In genomic region chr12:6787309-6787708, GRCh38 we compare ENCODE assay signal across 26 cellular contexts. TPM values are rescaled to one million over a fixed set of nuclear protein-coding genes. Genes with fewer than 3 reads are reported as not detected.
DNase-seq lines count a peak whose midpoint lies in the region; ATAC-seq and TF ChIP-seq lines count a peak whose summit lies in the region.
"Had no signal": no experiment of that assay in that cellular context is flagged by ENCODE, and none has a peak within 500 bp of the region (broad histone marks: within the 10 kb centered on the region; RNA-seq: fewer than 3 reads in every experiment).

No MANE protein-coding gene starts in this region.

- no peak overlapping the region for H3K4me3 Mint-ChIP-seq in T-helper 1 cell treated with Interleukin-12 subunit alpha and Interleukin-12 subunit beta and Interleukin-4 antibody, amounts not matched to agents 30 μg/mL and 1 μg/mL, for 36 hours
- H3K4me3 Mint-ChIP-seq in stimulated activated naive CD8-positive, alpha-beta T cell treated with anti-CD3 and anti-CD28 coated beads, Interleukin-15, Interleukin-2, amounts not matched to agents 100 ng/mL and 50 ng/mL, for 24 hours = no peak overlapping the region
- no peak overlapping the region for H3K4me3 Mint-ChIP-seq in endodermal cell
- H3K4me3 Mint-ChIP-seq: activated CD8-positive, alpha-beta T cell treated with anti-CD3 and anti-CD28 coated beads for 36 hours; neural crest cell had no signal

- H3K27me3 Mint-ChIP-seq in T-helper 1 cell treated with Interleukin-12 subunit alpha and Interleukin-12 subunit beta and Interleukin-4 antibody, amounts not matched to agents 30 μg/mL and 1 μg/mL, for 36 hours (ENCODE audit: low read depth) = no peaks in the 10 kb centered on the region
- H3K27me3 Mint-ChIP-seq in stimulated activated naive CD8-positive, alpha-beta T cell treated with anti-CD3 and anti-CD28 coated beads, Interleukin-15, Interleukin-2, amounts not matched to agents 100 ng/mL and 50 ng/mL, for 24 hours = peaks cover 6% of the 10 kb centered on the region
- H3K27me3 Mint-ChIP-seq in endodermal cell (ENCODE audit: insufficient read depth) = peaks cover 37% of the 10 kb centered on the region
- H3K27me3 Mint-ChIP-seq: activated naive CD8-positive, alpha-beta T cell treated with anti-CD3 and anti-CD28 coated beads for 36 hours had no signal

- CTCF ChIA-PET in PC-3 (lab: Charles Lee) = no interaction called here

- no peak for DNase-seq in T-helper 1 cell
- no peak for DNase-seq in stimulated activated naive CD8-positive, alpha-beta T cell treated with anti-CD3 and anti-CD28 coated beads, Interleukin-15, Interleukin-2, amounts not matched to agents 100 U/mL and 50 U/mL, for 24 hours
- DNase-seq in endodermal cell = no peak
- no peak for DNase-seq in PC-3
- no peak for DNase-seq in tibial nerve (ENCODE audit: low spot score in 2 of 2)
- DNase-seq: activated CD8-positive, alpha-beta T cell treated with anti-CD3 and anti-CD28 coated beads for 36 hours; activated naive CD8-positive, alpha-beta T cell treated with anti-CD3 and anti-CD28 coated beads for 36 hours; AML-193; GOT3; Kasumi-1; left ventricle myocardium superior; NCI-H1694 treated with DMSO at 0.1 percent for 48 hours; NCI-H526 treated with DMSO at 0.1 percent for 48 hours; stomach; T-helper 9 cell; trophoblast cell; WERI-Rb-1 had no signal

- H3K9me3 ChIP-seq in endodermal cell (ENCODE audit: control insufficient read depth, low read length) (no peaks in the 10 kb centered on the region), PC-3 (ENCODE audit: low read length) (no peaks in the 10 kb centered on the region), tibial nerve (no peaks in the 10 kb centered on the region)
- H3K9me3 ChIP-seq: ascending aorta, prostate gland, stomach had no signal

- peak overlapping the region; percentile 93 for H3K27ac Mint-ChIP-seq in T-helper 1 cell treated with Interleukin-12 subunit alpha and Interleukin-12 subunit beta and Interleukin-4 antibody, amounts not matched to agents 30 μg/mL and 1 μg/mL, for 36 hours
- H3K27ac Mint-ChIP-seq in stimulated activated naive CD8-positive, alpha-beta T cell treated with anti-CD3 and anti-CD28 coated beads, Interleukin-15, Interleukin-2, amounts not matched to agents 100 ng/mL and 50 ng/mL, for 24 hours = peak overlapping the region; percentile 37
- H3K27ac Mint-ChIP-seq in endodermal cell = peak overlapping the region; percentile 65
- H3K27ac Mint-ChIP-seq: activated naive CD8-positive, alpha-beta T cell treated with anti-CD3 and anti-CD28 coated beads for 36 hours had no signal

- H3K9me3 Mint-ChIP-seq in T-helper 1 cell treated with Interleukin-12 subunit alpha and Interleukin-12 subunit beta and Interleukin-4 antibody, amounts not matched to agents 30 μg/mL and 1 μg/mL, for 36 hours = no peaks in the 10 kb centered on the region
- H3K9me3 Mint-ChIP-seq in stimulated activated naive CD8-positive, alpha-beta T cell treated with anti-CD3 and anti-CD28 coated beads, Interleukin-15, Interleukin-2, amounts not matched to agents 100 ng/mL and 50 ng/mL, for 24 hours = no peaks in the 10 kb centered on the region
- no peaks in the 10 kb centered on the region for H3K9me3 Mint-ChIP-seq in endodermal cell
- H3K9me3 Mint-ChIP-seq: activated CD8-positive, alpha-beta T cell treated with anti-CD3 and anti-CD28 coated beads for 36 hours; activated naive CD8-positive, alpha-beta T cell treated with anti-CD3 and anti-CD28 coated beads for 36 hours; neural crest cell had no signal

- no peak overlapping the region for H3K9ac ChIP-seq in endodermal cell (ENCODE audit: extremely low read depth, low read length, poor library complexity, severe bottlenecking)
- H3K9ac ChIP-seq in PC-3 (ENCODE audit: low read length) = no peak overlapping the region

- POLR2A ChIA-PET in PC-3 (lab: Charles Lee; ENCODE audit: unreplicated experiment) = no interaction called here

- 91 to 95% methylated on average over 5 of the region's 5 CpGs for WGBS in endodermal cell (ENCODE audit: insufficient coverage in 1 of 2, insufficient read length in 1 of 2), 2 experiments
- whole genome bisulfite sequencing in tibial nerve, 2 donors = 88% methylated on average over 5 of the region's 5 CpGs

- H3K27me3 ChIP-seq in endodermal cell (ENCODE audit: control insufficient read depth, insufficient read depth, low read length, poor library complexity, severe bottlenecking) (peaks cover 20% of the 10 kb centered on the region), PC-3 (ENCODE audit: low read length) (no peaks in the 10 kb centered on the region), tibial nerve (no peaks in the 10 kb centered on the region)
- H3K27me3 ChIP-seq: ascending aorta, stomach had no signal

- no peaks in the 10 kb centered on the region for H3F3A ChIP-seq in PC-3 (ENCODE audit: low read length, unreplicated experiment)

- intact Hi-C loops in PC-3 (cut with micrococcal nuclease) = no loop called here

- H3K9me2 ChIP-seq in PC-3 (replicated peaks; ENCODE audit: low read length) = no peaks in the 10 kb centered on the region

- no peak for TF ChIP-seq CTCF in endodermal cell (conservative IDR thresholded peaks at IDR 0.05)
- TF ChIP-seq CTCF in PC-3 (conservative IDR thresholded peaks at IDR 0.05; ENCODE audit: low read depth, low read length) = no peak
- no peak for TF ChIP-seq CTCF in tibial nerve (IDR thresholded peaks at IDR 0.05)

- H3K27ac ChIP-seq in endodermal cell (ENCODE audit: low read depth, low read length) (no peak overlapping the region), PC-3 (ENCODE audit: low read length) (no peak overlapping the region), tibial nerve (no peak overlapping the region)
- H3K27ac ChIP-seq: 22Rv1, ascending aorta, prostate gland, stomach, WERI-Rb-1 had no signal

- peaks cover 6% of the 10 kb centered on the region for H3K36me3 Mint-ChIP-seq in T-helper 1 cell treated with Interleukin-12 subunit alpha and Interleukin-12 subunit beta and Interleukin-4 antibody, amounts not matched to agents 30 μg/mL and 1 μg/mL, for 36 hours (ENCODE audit: low read depth)
- no peaks in the 10 kb centered on the region for H3K36me3 Mint-ChIP-seq in stimulated activated naive CD8-positive, alpha-beta T cell treated with anti-CD3 and anti-CD28 coated beads, Interleukin-15, Interleukin-2, amounts not matched to agents 100 ng/mL and 50 ng/mL, for 24 hours (ENCODE audit: low read depth)
- H3K36me3 Mint-ChIP-seq in endodermal cell (ENCODE audit: low read depth) = no peaks in the 10 kb centered on the region
- H3K36me3 Mint-ChIP-seq: activated naive CD8-positive, alpha-beta T cell treated with anti-CD3 and anti-CD28 coated beads for 36 hours had no signal

- ATAC-seq in stimulated activated naive CD8-positive, alpha-beta T cell treated with anti-CD3 and anti-CD28 coated beads, Interleukin-15, Interleukin-2, amounts not matched to agents 100 U/mL and 50 U/mL, for 24 hours = no peak
- ATAC-seq in PC-3 (no peak), GM18870 (IDR thresholded peaks at IDR 0.05; ENCODE audit: unreplicated experiment) (no peak)
- ATAC-seq: left ventricle myocardium superior had no signal

- TF ChIP-seq EP300 in tibial nerve (IDR thresholded peaks at IDR 0.05) = no peak

- no peaks in the 10 kb centered on the region for H4K20me1 ChIP-seq in PC-3 (ENCODE audit: low read length)

- H3K4me3 ChIP-seq in endodermal cell (ENCODE audit: low read length) (no peak overlapping the region), PC-3 (ENCODE audit: low read length) (no peak overlapping the region), tibial nerve (no peak overlapping the region)
- H3K4me3 ChIP-seq: ascending aorta, prostate gland, stomach had no signal

- H3K4me1 ChIP-seq in endodermal cell (ENCODE audit: control insufficient read depth, insufficient read depth, low read length) = peaks cover 6% of the 10 kb centered on the region
- H3K4me1 ChIP-seq in PC-3 (ENCODE audit: insufficient read depth, low read length) = no peaks in the 10 kb centered on the region
- no peaks in the 10 kb centered on the region for H3K4me1 ChIP-seq in tibial nerve
- H3K4me1 ChIP-seq: ascending aorta, prostate gland had no signal

- no peak overlapping the region for H3K4me2 ChIP-seq in PC-3 (ENCODE audit: low read length)

- peaks cover 50% of the 10 kb centered on the region for H3K4me1 Mint-ChIP-seq in T-helper 1 cell treated with Interleukin-12 subunit alpha and Interleukin-12 subunit beta and Interleukin-4 antibody, amounts not matched to agents 30 μg/mL and 1 μg/mL, for 36 hours (ENCODE audit: low read depth)
- peaks cover 78% of the 10 kb centered on the region for H3K4me1 Mint-ChIP-seq in stimulated activated naive CD8-positive, alpha-beta T cell treated with anti-CD3 and anti-CD28 coated beads, Interleukin-15, Interleukin-2, amounts not matched to agents 100 ng/mL and 50 ng/mL, for 24 hours (ENCODE audit: low read depth)
- H3K4me1 Mint-ChIP-seq in endodermal cell = peaks cover 21% of the 10 kb centered on the region

- no peaks in the 10 kb centered on the region for H3K36me3 ChIP-seq in endodermal cell (ENCODE audit: control insufficient read depth, insufficient read depth, low read length)
- no peaks in the 10 kb centered on the region for H3K36me3 ChIP-seq in PC-3 (ENCODE audit: low read depth, low read length)
- H3K36me3 ChIP-seq in tibial nerve = no peaks in the 10 kb centered on the region
- H3K36me3 ChIP-seq: ascending aorta, prostate gland, stomach, WERI-Rb-1 had no signal

- no TSS peak for BruUV-seq in PC-3 (replicated peaks; lab: Mats Ljungman, UMichigan)

- TF ChIP-seq POLR2A in tibial nerve (IDR thresholded peaks at IDR 0.05) = no peak

- H2AFZ ChIP-seq in PC-3 (ENCODE audit: low read length) = no peak overlapping the region

- no peaks in the 10 kb centered on the region for H3K79me2 ChIP-seq in PC-3 (ENCODE audit: low read length)

RNA-seq across cellular contexts. Expression of gene CD4, which starts 2.0 kb away (rescaled TPM):
- total RNA-seq in endodermal cell (1 to 10 TPM in 1 of 2 donors, under 1 TPM in 1; 0.77 to 1.3 TPM), PC-3 (2014; rRNA removed) (0.23 TPM in 1 of 2 replicates, not detected in the other), tibial nerve (10 to 100 TPM in 1 of 4 donors, 1 to 10 TPM in 3; 7.5 to 12.6 (median 8.9) TPM)
- polyA plus RNA-seq in endodermal cell (2013, experiment 1 of 2) = 2.2 TPM
- polyA plus RNA-seq in endodermal cell (2013, experiment 2 of 2) = 1.7 TPM
- total RNA-seq: endothelial cell of umbilical vein, HT1080 had no signal
- polyA plus RNA-seq: endothelial cell of umbilical vein had no signal

RNA-seq across cellular contexts. Expression of gene LAG3, which starts 15.0 kb away (rescaled TPM):
- total RNA-seq in endodermal cell = 1 to 10 TPM; 1.9 to 7.3 TPM
- polyA plus RNA-seq in endodermal cell (2013, experiment 1 of 2) = 8.4 TPM
- 5.8 TPM for polyA plus RNA-seq in endodermal cell (2013, experiment 2 of 2)
- 0.40 and 0.58 TPM in 2 replicates for total RNA-seq in PC-3 (2014; rRNA removed)
- 1 to 10 TPM; 1.2 to 4.0 (median 2.9) TPM for total RNA-seq in tibial nerve
- total RNA-seq: ascending aorta had no signal

RNA-seq across cellular contexts. Expression of gene PTMS, which starts 21.1 kb away (rescaled TPM):
- 100 to 1,000 TPM; 637 to 888 TPM for total RNA-seq in endodermal cell
- 935 TPM for polyA plus RNA-seq in endodermal cell (2013, experiment 1 of 2)
- 1,020 TPM for polyA plus RNA-seq in endodermal cell (2013, experiment 2 of 2)
- 46.4 and 84.7 TPM in 2 replicates for total RNA-seq in PC-3 (2014; rRNA removed)
- total RNA-seq in tibial nerve = 100 to 1,000 TPM; 112 to 225 (median 174) TPM

RNA-seq across cellular contexts. Expression of gene GPR162, which starts 34.3 kb away (rescaled TPM):
- total RNA-seq in endodermal cell (10 to 100 TPM; 14.7 to 15.0 TPM), PC-3 (2014; rRNA removed) (not detected in 2 replicates), tibial nerve (1 to 10 TPM; 1.3 to 5.4 (median 2.2) TPM)
- polyA plus RNA-seq in endodermal cell (2013, experiment 1 of 2) = 26.3 TPM
- 22.4 TPM for polyA plus RNA-seq in endodermal cell (2013, experiment 2 of 2)

RNA-seq across cellular contexts. Expression of gene MLF2, which starts 34.4 kb away (rescaled TPM):
- total RNA-seq in endodermal cell (100 to 1,000 TPM; 219 to 393 TPM), PC-3 (2014; rRNA removed) (222 and 248 TPM in 2 replicates), tibial nerve (100 to 1,000 TPM; 103 to 205 (median 133) TPM)
- polyA plus RNA-seq in endodermal cell (2013, experiment 1 of 2) = 177 TPM
- polyA plus RNA-seq in endodermal cell (2013, experiment 2 of 2) = 169 TPM

Comparison
In these comparisons a context has a peak if more than half of its experiments do, and no peak if none do; other contexts are left out.
1. H3K27ac Mint-ChIP-seq: peak in every context shown above with its lines; median percentile 93 in T-helper 1 cell treated with Interleukin-12 subunit alpha and Interleukin-12 subunit beta and Interleukin-4 antibody, amounts not matched to agents 30 μg/mL and 1 μg/mL, for 36 hours; 65 in endodermal cell; 37 in stimulated activated naive CD8-positive, alpha-beta T cell treated with anti-CD3 and anti-CD28 coated beads, Interleukin-15, Interleukin-2, amounts not matched to agents 100 ng/mL and 50 ng/mL, for 24 hours.